9 cellular contexts compared by ENCODE assay signal in genomic region chr21:39788383-39788782, GRCh38. TPM values are rescaled to one million over a fixed set of nuclear protein-coding genes. Genes with fewer than 3 reads are reported as not detected.
DNase-seq lines count a peak whose midpoint lies in the region; ATAC-seq and TF ChIP-seq lines count a peak whose summit lies in the region.
"Had no signal": no experiment of that assay in that cellular context is flagged by ENCODE, and none has a peak within 500 bp of the region (broad histone marks: within the 10 kb centered on the region; RNA-seq: fewer than 3 reads in every experiment).

No MANE protein-coding gene starts in this region.

- H3K36me3 ChIP-seq in adrenal gland (replicated peaks in 1 of 2), result no peaks in the 10 kb centered on the region
- peaks cover under 1% of the 10 kb centered on the region for H3K36me3 ChIP-seq in right atrium auricular region

- peaks cover 0 to 4% of the 10 kb centered on the region in 2 donors for H3K9me3 Mint-ChIP-seq in stimulated activated naive CD8-positive, alpha-beta T cell treated with anti-CD3 and anti-CD28 coated beads, Interleukin-15, amount 100 ng/mL, for 72 hours

- WGBS in adrenal gland, 4 donors, result 9 to 15% (median 12%) methylated on average over 8 to 9 of the region's 9 CpGs

- ATAC-seq in GM21381 (IDR thresholded peaks at IDR 0.05; ENCODE audit: unreplicated experiment), result no peak
- no peak for ATAC-seq in stimulated activated naive CD8-positive, alpha-beta T cell treated with anti-CD3 and anti-CD28 coated beads, Interleukin-15, amount 100 ng/mL, for 72 hours

- no peaks in the 10 kb centered on the region for H3K27me3 Mint-ChIP-seq in stimulated activated naive CD8-positive, alpha-beta T cell treated with anti-CD3 and anti-CD28 coated beads, Interleukin-15, amount 100 ng/mL, for 72 hours

- TF ChIP-seq POLR2A in adrenal gland (IDR thresholded peaks at IDR 0.05), result peak in 1 of 2 donors; percentile 25

- H3K27me3 ChIP-seq in adrenal gland (no peaks in the 10 kb centered on the region), right atrium auricular region (no peaks in the 10 kb centered on the region)

- H3K9me3 ChIP-seq in adrenal gland (replicated peaks in 1 of 3) (no peaks in the 10 kb centered on the region), right atrium auricular region (no peaks in the 10 kb centered on the region)

- H3K4me3 ChIP-seq in adrenal gland (peak overlapping the region in 1 of 4 donors; percentile 21), right atrium auricular region (peak overlapping the region; percentile 20 to 40)

- DNase-seq in DMS114 treated with DMSO at 0.1 percent for 48 hours (lab: John Stamatoyannopoulos, UW; ENCODE audit: unreplicated experiment), result peak; percentile 75
- DNase-seq in NCI-H2029 (lab: John Stamatoyannopoulos, UW), result peak; percentile 84
- peak; percentile 80 to 95 (median 92) for DNase-seq in adrenal gland
- DNase-seq in right atrium auricular region (ENCODE audit: low spot score), result peak; percentile 85
- DNase-seq in renal cortical epithelial cell (ENCODE audit: low read depth), result peak; percentile 96
- DNase-seq in DMS79 treated with DMSO at 0.1 percent for 48 hours (lab: John Stamatoyannopoulos, UW), result no peak
- no peak for DNase-seq in stimulated activated naive CD8-positive, alpha-beta T cell treated with anti-CD3 and anti-CD28 coated beads, Interleukin-15, amount 100 ng/mL, for 72 hours

- no peak overlapping the region for H3K4me3 Mint-ChIP-seq in stimulated activated naive CD8-positive, alpha-beta T cell treated with anti-CD3 and anti-CD28 coated beads, Interleukin-15, amount 100 ng/mL, for 72 hours

- TF ChIP-seq CTCF in adrenal gland (IDR thresholded peaks at IDR 0.05), result peak; percentile 75 to 99 (median 97)
- TF ChIP-seq CTCF in right atrium auricular region (IDR thresholded peaks at IDR 0.05), result peak; percentile 59 to 88

- peak overlapping the region in 1 of 5 donors; percentile 27 for H3K27ac ChIP-seq in adrenal gland
- peak overlapping the region in 1 of 2 donors; percentile 76 for H3K27ac ChIP-seq in right atrium auricular region

- peaks cover 0 to 11% of the 10 kb centered on the region in 2 donors for H3K4me1 ChIP-seq in adrenal gland (replicated peaks in 1 of 2)
- peaks cover 0 to 5% of the 10 kb centered on the region in 2 donors for H3K4me1 ChIP-seq in right atrium auricular region

- intact Hi-C loops in adrenal gland (cut with DNase I), result loop anchor here (5.0 to 10.0 kb wide), 2 partner anchors 334 to 336 kb away; no protein-coding TSS in a partner anchor

- H3K27ac Mint-ChIP-seq in stimulated activated naive CD8-positive, alpha-beta T cell treated with anti-CD3 and anti-CD28 coated beads, Interleukin-15, amount 100 ng/mL, for 72 hours, result no peak overlapping the region

- H3K4me1 Mint-ChIP-seq in stimulated activated naive CD8-positive, alpha-beta T cell treated with anti-CD3 and anti-CD28 coated beads, Interleukin-15, amount 100 ng/mL, for 72 hours, result no peaks in the 10 kb centered on the region

RNA-seq across cellular contexts. Expression of gene IGSF5, which starts 43.4 kb away (rescaled TPM):
- total RNA-seq in adrenal gland, result 1 to 10 TPM in 2 of 8 donors, under 1 TPM in 5, not detected in 1; 0.12 to 2.5 (median 0.69) TPM
- 1 to 10 TPM in 1 of 3 donors, under 1 TPM in 2; 0.51 to 2.7 (median 0.80) TPM for polyA plus RNA-seq in adrenal gland
- total RNA-seq in right atrium auricular region, result 1 to 10 TPM; 2.9 to 4.3 TPM
- total RNA-seq in renal cortical epithelial cell, result 0.94 TPM in 1 of 2 replicates, not detected in the other
- polyA plus RNA-seq: esophagus had no signal

Comparison
In these comparisons a context has a peak if more than half of its experiments do, and no peak if none do; other contexts are left out.
1. DNase-seq: peak in DMS114 treated with DMSO at 0.1 percent for 48 hours (single experiment), NCI-H2029 (single experiment), adrenal gland (7 of 7), right atrium auricular region (single experiment) and renal cortical epithelial cell (single experiment); none in DMS79 treated with DMSO at 0.1 percent for 48 hours (single experiment) and stimulated activated naive CD8-positive, alpha-beta T cell treated with anti-CD3 and anti-CD28 coated beads, Interleukin-15, amount 100 ng/mL, for 72 hours (0 of 2).